Comparison of ENCODE assay signal across 8 cellular contexts in genomic region chr6:85669735-85670194, GRCh38. TPM values are rescaled to one million over a fixed set of nuclear protein-coding genes. Genes with fewer than 3 reads are reported as not detected.
DNase-seq lines count a peak whose midpoint lies in the region; ATAC-seq and TF ChIP-seq lines count a peak whose summit lies in the region.

No MANE protein-coding gene starts in this region.

- TF ChIP-seq CTCF in GM10266 (IDR thresholded peaks at IDR 0.05; ENCODE audit: control insufficient read depth, insufficient read depth, low read depth, missing control alignments) (no peak), type B pancreatic cell (conservative IDR thresholded peaks at IDR 0.05) (no peak)

- no peaks in the 10 kb centered on the region for H3K27me3 Mint-ChIP-seq in type B pancreatic cell

- peaks cover 27% of the 10 kb centered on the region for H3K36me3 Mint-ChIP-seq in type B pancreatic cell

- DNase-seq in GM10266 (ENCODE audit: extremely low spot score): peak; percentile 68
- peak; percentile 27 to 32 for DNase-seq in activated CD4-positive, alpha-beta T cell treated with anti-CD3 and anti-CD28 coated beads for 4 hours
- peak; percentile 77 for DNase-seq in fibroblast of peridontal ligament (ENCODE audit: extremely low read depth)
- no peak for DNase-seq in type B pancreatic cell (ENCODE audit: extremely low spot score, unreplicated experiment)
- no peak for DNase-seq in putamen (ENCODE audit: low spot score)
- DNase-seq in NCI-H146 treated with DMSO at 0.1 percent for 48 hours (lab: John Stamatoyannopoulos, UW; ENCODE audit: unreplicated experiment): no peak

- peak overlapping the region; percentile 84 for H3K27ac ChIP-seq in HUES64 (ENCODE audit: low read depth, low read length)

- H3K9me3 ChIP-seq in HUES64 (ENCODE audit: insufficient read depth, low read depth, low read length): no peaks in the 10 kb centered on the region

- no peaks in the 10 kb centered on the region for H3K27me3 ChIP-seq in HUES64 (ENCODE audit: insufficient read depth, low read length)

- H3K27ac Mint-ChIP-seq in type B pancreatic cell: peak overlapping the region; percentile 37

- peak overlapping the region; percentile 23; the same call in 1 of the 2 replicates for H3K4me3 ChIP-seq in HUES64 (ENCODE audit: low read length)

- peak overlapping the region; percentile 41 for H3K9ac ChIP-seq in HUES64 (ENCODE audit: low read depth, low read length)

- H3K4me3 Mint-ChIP-seq in type B pancreatic cell: no peak overlapping the region

- H3K9me3 Mint-ChIP-seq in type B pancreatic cell: peaks cover 4% of the 10 kb centered on the region

- H3K36me3 ChIP-seq in HUES64 (ENCODE audit: insufficient read depth, low read length): peaks cover 15% of the 10 kb centered on the region

- 20% methylated on average over 4 of the region's 4 CpGs for WGBS in HUES64

- H3K4me1 Mint-ChIP-seq in type B pancreatic cell (ENCODE audit: unreplicated experiment): peaks cover 18% of the 10 kb centered on the region

- ATAC-seq in GM21576 (IDR thresholded peaks at IDR 0.05; ENCODE audit: unreplicated experiment): peak; percentile 97

- peaks cover 18% of the 10 kb centered on the region for H3K4me1 ChIP-seq in HUES64 (ENCODE audit: insufficient read depth, low read length)

RNA-seq across cellular contexts. Expression of gene SYNCRIP, which starts 27.1 kb away (rescaled TPM):
- polyA plus RNA-seq in HUES64 (2013, experiment 1 of 2): 168 TPM
- polyA plus RNA-seq in HUES64 (2013, experiment 2 of 2): 140 TPM
- total RNA-seq in type B pancreatic cell (ENCODE audit: low replicate concordance): 116 and 117 TPM in 2 replicates

Comparison
In these comparisons a context has a peak if more than half of its experiments do, and no peak if none do; other contexts are left out.
1. DNase-seq: peak in GM10266 (single experiment), activated CD4-positive, alpha-beta T cell treated with anti-CD3 and anti-CD28 coated beads for 4 hours (2 of 2) and fibroblast of peridontal ligament (single experiment); none in type B pancreatic cell (single experiment), putamen (single experiment) and NCI-H146 treated with DMSO at 0.1 percent for 48 hours (single experiment).